Comparison of ENCODE assay signal across 3 cellular contexts in the genomic region with DNA sequence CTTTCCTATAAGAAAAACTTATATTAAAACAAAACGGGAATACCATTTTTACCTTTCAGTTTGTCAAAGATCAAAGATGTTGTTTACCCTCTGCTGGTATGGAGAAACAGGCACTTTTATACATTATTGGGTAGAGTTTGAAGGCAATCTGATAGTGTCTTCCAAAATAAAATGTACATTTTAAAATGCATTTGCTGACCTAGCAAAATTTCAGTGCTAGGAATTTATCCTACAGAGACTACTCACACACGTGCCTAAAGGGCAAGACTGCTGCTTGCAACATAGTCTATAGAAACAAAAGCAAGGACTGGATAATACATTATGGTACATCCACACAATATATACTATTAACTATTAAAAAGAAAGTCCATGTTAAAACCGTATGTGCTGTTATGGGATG.
TF ChIP-seq lines count a peak whose summit lies in the region.

No MANE protein-coding gene starts in this region.

TF ChIP-seq in A549, 52 proteins besides CTCF, POLR2A, EP300 and RAD21:
- peak; percentile 98 for TF ChIP-seq MAFK (IDR thresholded peaks at IDR 0.05; ENCODE audit: partially characterized antibody)
- TF ChIP-seq RFX5 (IDR thresholded peaks at IDR 0.05), result no peak

TF ChIP-seq in IMR-90, 13 proteins besides CTCF, POLR2A, EP300 and RAD21:
- TF ChIP-seq SMC3 (IDR thresholded peaks at IDR 0.05; ENCODE audit: low read depth, low read length) (no peak), RFX5 (IDR thresholded peaks at IDR 0.05; ENCODE audit: low read depth, low read length) (no peak), CEBPB (IDR thresholded peaks at IDR 0.05; ENCODE audit: low read depth, low read length) (no peak), MAFK (IDR thresholded peaks at IDR 0.05; ENCODE audit: low read depth, low read length) (peak; percentile 97)

TF ChIP-seq in K562, 482 proteins besides CTCF, POLR2A, EP300 and RAD21:
- peak; percentile 83 for TF ChIP-seq MAFG (tag; conservative IDR thresholded peaks at IDR 0.05)
- TF ChIP-seq C11orf30 (IDR thresholded peaks at IDR 0.05; ENCODE audit: low read depth), result peak; percentile 84
- TF ChIP-seq MAFF (IDR thresholded peaks at IDR 0.05; ENCODE audit: low read length), result peak; percentile 92
- TF ChIP-seq SIN3B (IDR thresholded peaks at IDR 0.05; ENCODE audit: low read depth), result no peak
- no peak for TF ChIP-seq RBM15 (IDR thresholded peaks at IDR 0.05; ENCODE audit: insufficient read depth, low read length)
- TF ChIP-seq MCM2 (IDR thresholded peaks at IDR 0.05; ENCODE audit: low read depth), result no peak
- TF ChIP-seq ZNF316 (IDR thresholded peaks at IDR 0.05), result peak; percentile 91
- peak; percentile 91 for TF ChIP-seq MAFK (IDR thresholded peaks at IDR 0.05; ENCODE audit: low read length)
